ENCODE assay signal across 20 cellular contexts in genomic region chr2:8569332-8569930, GRCh38.
DNase-seq lines count a peak whose midpoint lies in the region; ATAC-seq and TF ChIP-seq lines count a peak whose summit lies in the region.
"Had no signal": no experiment of that assay in that cellular context is flagged by ENCODE, and none has a peak within 500 bp of the region (broad histone marks: within the 10 kb centered on the region; RNA-seq: fewer than 3 reads in every experiment).

No MANE protein-coding gene starts in this region.

- DNase-seq in natural killer cell treated with Interleukin-12 subunit alpha and Interleukin-12 subunit beta and Interleukin-15 and Interleukin-18, amount 100 ng/mL, for 72 hours (ENCODE audit: low spot score), result no peak
- DNase-seq in natural killer cell (no peak), coronary artery (ENCODE audit: low spot score) (peak; percentile 49), nephron progenitor cell (no peak), type B pancreatic cell (ENCODE audit: extremely low spot score, unreplicated experiment) (peak; percentile 52)
- no peak for DNase-seq in stimulated activated effector memory CD8-positive, alpha-beta T cell treated with anti-CD3 and anti-CD28 coated beads, Interleukin-12 subunit alpha, Interleukin-12 subunit beta, amount 100 ng/mL, for 72 hours (ENCODE audit: low spot score in 2 of 2)
- DNase-seq: COR-L47, DMS153, EL, HCEC 1CT, KG1, NCI-H1048, NCI-H1436 treated with DMSO at 0.1 percent for 48 hours, NCI-H2081, NCI-H510A treated with DMSO at 0.1 percent for 48 hours, Right ventricle myocardium superior had no signal

- H3K4me3 ChIP-seq in coronary artery, result no peak overlapping the region
- H3K4me3 ChIP-seq: A549, SK-N-MC had no signal

- ATAC-seq in natural killer cell treated with Interleukin-12 subunit alpha and Interleukin-12 subunit beta and Interleukin-15 and Interleukin-18, amount 100 ng/mL, for 72 hours, result no peak
- ATAC-seq in natural killer cell (no peak), GM21786 (IDR thresholded peaks at IDR 0.05; ENCODE audit: unreplicated experiment) (no peak), HG02571 (IDR thresholded peaks at IDR 0.05; ENCODE audit: unreplicated experiment) (no peak)
- no peak for ATAC-seq in stimulated activated effector memory CD8-positive, alpha-beta T cell treated with anti-CD3 and anti-CD28 coated beads, Interleukin-12 subunit alpha, Interleukin-12 subunit beta, amount 100 ng/mL, for 72 hours
- ATAC-seq: A549 had no signal

- H3K27ac Mint-ChIP-seq in natural killer cell treated with Interleukin-12 subunit alpha and Interleukin-12 subunit beta and Interleukin-15 and Interleukin-18, amount 100 ng/mL, for 72 hours, result peak overlapping the region; percentile 18 to 61
- H3K27ac Mint-ChIP-seq in natural killer cell, result no peak overlapping the region
- peak overlapping the region; percentile 89 for H3K27ac Mint-ChIP-seq in nephron progenitor cell
- no peak overlapping the region for H3K27ac Mint-ChIP-seq in type B pancreatic cell
- no peak overlapping the region for H3K27ac Mint-ChIP-seq in stimulated activated effector memory CD8-positive, alpha-beta T cell treated with anti-CD3 and anti-CD28 coated beads, Interleukin-12 subunit alpha, Interleukin-12 subunit beta, amount 100 ng/mL, for 72 hours

- peaks cover 10 to 13% of the 10 kb centered on the region in 2 donors for H3K4me1 Mint-ChIP-seq in natural killer cell treated with Interleukin-12 subunit alpha and Interleukin-12 subunit beta and Interleukin-15 and Interleukin-18, amount 100 ng/mL, for 72 hours (ENCODE audit: low read depth in 2 of 2)
- H3K4me1 Mint-ChIP-seq in natural killer cell (peaks cover 7 to 18% of the 10 kb centered on the region in 2 donors), nephron progenitor cell (peaks cover 93% of the 10 kb centered on the region), type B pancreatic cell (ENCODE audit: unreplicated experiment) (peaks cover 50% of the 10 kb centered on the region)
- H3K4me1 Mint-ChIP-seq in stimulated activated effector memory CD8-positive, alpha-beta T cell treated with anti-CD3 and anti-CD28 coated beads, Interleukin-12 subunit alpha, Interleukin-12 subunit beta, amount 100 ng/mL, for 72 hours, result peaks cover 26% of the 10 kb centered on the region

- H3K4me3 Mint-ChIP-seq in natural killer cell treated with Interleukin-12 subunit alpha and Interleukin-12 subunit beta and Interleukin-15 and Interleukin-18, amount 100 ng/mL, for 72 hours, result no peak overlapping the region
- H3K4me3 Mint-ChIP-seq in natural killer cell (no peak overlapping the region), nephron progenitor cell (no peak overlapping the region), type B pancreatic cell (no peak overlapping the region)
- H3K4me3 Mint-ChIP-seq in stimulated activated effector memory CD8-positive, alpha-beta T cell treated with anti-CD3 and anti-CD28 coated beads, Interleukin-12 subunit alpha, Interleukin-12 subunit beta, amount 100 ng/mL, for 72 hours, result no peak overlapping the region

- no peaks in the 10 kb centered on the region for H3K27me3 Mint-ChIP-seq in natural killer cell treated with Interleukin-12 subunit alpha and Interleukin-12 subunit beta and Interleukin-15 and Interleukin-18, amount 100 ng/mL, for 72 hours
- H3K27me3 Mint-ChIP-seq in natural killer cell (ENCODE audit: low read depth in 2 of 2), result peaks cover 0 to 3% of the 10 kb centered on the region in 2 donors
- H3K27me3 Mint-ChIP-seq in nephron progenitor cell (ENCODE audit: low read depth, poor library complexity), result peaks cover 5% of the 10 kb centered on the region
- H3K27me3 Mint-ChIP-seq in type B pancreatic cell, result no peaks in the 10 kb centered on the region

- intact Hi-C loops in natural killer cell (cut with micrococcal nuclease), result no loop called here

- no peak overlapping the region for H3K27ac ChIP-seq in coronary artery
- H3K27ac ChIP-seq: A549, SK-N-MC had no signal

- H3K36me3 Mint-ChIP-seq in natural killer cell treated with Interleukin-12 subunit alpha and Interleukin-12 subunit beta and Interleukin-15 and Interleukin-18, amount 100 ng/mL, for 72 hours, result no peaks in the 10 kb centered on the region
- H3K36me3 Mint-ChIP-seq in natural killer cell, result no peaks in the 10 kb centered on the region
- H3K36me3 Mint-ChIP-seq in nephron progenitor cell (ENCODE audit: low read depth), result no peaks in the 10 kb centered on the region
- no peaks in the 10 kb centered on the region for H3K36me3 Mint-ChIP-seq in type B pancreatic cell
- H3K36me3 Mint-ChIP-seq in stimulated activated effector memory CD8-positive, alpha-beta T cell treated with anti-CD3 and anti-CD28 coated beads, Interleukin-12 subunit alpha, Interleukin-12 subunit beta, amount 100 ng/mL, for 72 hours, result peaks cover 5% of the 10 kb centered on the region

- no peaks in the 10 kb centered on the region for H3K9me3 Mint-ChIP-seq in natural killer cell treated with Interleukin-12 subunit alpha and Interleukin-12 subunit beta and Interleukin-15 and Interleukin-18, amount 100 ng/mL, for 72 hours
- no peaks in the 10 kb centered on the region for H3K9me3 Mint-ChIP-seq in natural killer cell
- H3K9me3 Mint-ChIP-seq in nephron progenitor cell, result no peaks in the 10 kb centered on the region
- no peaks in the 10 kb centered on the region for H3K9me3 Mint-ChIP-seq in type B pancreatic cell
- no peaks in the 10 kb centered on the region for H3K9me3 Mint-ChIP-seq in stimulated activated effector memory CD8-positive, alpha-beta T cell treated with anti-CD3 and anti-CD28 coated beads, Interleukin-12 subunit alpha, Interleukin-12 subunit beta, amount 100 ng/mL, for 72 hours

- TF ChIP-seq CTCF in natural killer cell (IDR thresholded peaks at IDR 0.05) (no peak), coronary artery (IDR thresholded peaks at IDR 0.05) (no peak), nephron progenitor cell (IDR thresholded peaks at IDR 0.05) (no peak), type B pancreatic cell (conservative IDR thresholded peaks at IDR 0.05) (no peak)

Comparison
In these comparisons a context has a peak if more than half of its experiments do, and no peak if none do; other contexts are left out.
1. H3K27ac Mint-ChIP-seq: peak in natural killer cell treated with Interleukin-12 subunit alpha and Interleukin-12 subunit beta and Interleukin-15 and Interleukin-18, amount 100 ng/mL, for 72 hours (2 of 2) and nephron progenitor cell (single experiment); none in natural killer cell (0 of 2), type B pancreatic cell (single experiment) and stimulated activated effector memory CD8-positive, alpha-beta T cell treated with anti-CD3 and anti-CD28 coated beads, Interleukin-12 subunit alpha, Interleukin-12 subunit beta, amount 100 ng/mL, for 72 hours (single experiment).
2. DNase-seq: peak in coronary artery (single experiment) and type B pancreatic cell (single experiment); none in natural killer cell treated with Interleukin-12 subunit alpha and Interleukin-12 subunit beta and Interleukin-15 and Interleukin-18, amount 100 ng/mL, for 72 hours (single experiment), natural killer cell (single experiment), nephron progenitor cell (single experiment) and stimulated activated effector memory CD8-positive, alpha-beta T cell treated with anti-CD3 and anti-CD28 coated beads, Interleukin-12 subunit alpha, Interleukin-12 subunit beta, amount 100 ng/mL, for 72 hours (0 of 2).